In the genomic region with DNA sequence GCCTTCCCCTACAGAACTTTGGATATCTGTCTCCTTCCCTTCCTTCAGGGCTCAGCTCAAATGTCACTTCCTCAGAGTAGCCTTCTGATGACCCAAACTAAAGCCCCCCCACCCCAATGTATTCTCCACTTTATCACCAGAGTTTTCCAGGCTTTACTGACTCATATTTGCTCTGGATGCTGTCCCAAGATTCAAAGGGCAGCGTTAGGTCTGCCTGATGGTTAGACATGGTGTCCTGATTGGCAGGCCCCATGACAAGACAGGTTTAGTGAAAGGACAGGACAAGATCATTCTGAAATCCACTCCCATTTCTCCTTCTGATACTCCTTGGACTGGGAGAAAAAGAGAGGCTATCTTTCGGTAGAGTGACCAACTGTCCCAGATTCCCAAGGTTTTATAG, we compare ENCODE assay signal across 16 cellular contexts. TPM values are rescaled to one million over a fixed set of nuclear protein-coding genes. Genes with fewer than 3 reads are reported as not detected.
DNase-seq lines count a peak whose midpoint lies in the region; ATAC-seq, FAIRE-seq and TF ChIP-seq lines count a peak whose summit lies in the region.
"Had no signal": no experiment of that assay in that cellular context is flagged by ENCODE, and none has a peak within 500 bp of the region (broad histone marks: within the 10 kb centered on the region; RNA-seq: fewer than 3 reads in every experiment).

No MANE protein-coding gene starts in this region.

- TF ChIP-seq RAD21 in A549 (conservative IDR thresholded peaks at IDR 0.05 in 1 of 2, IDR thresholded peaks at IDR 0.05 in 1 of 2): no peak

- TF ChIP-seq POLR2A in A549 (IDR thresholded peaks at IDR 0.05; ENCODE audit: low read length): no peak

- no peak overlapping the region for H3K9ac ChIP-seq in PC-3 (ENCODE audit: low read length)

- 43% methylated on average over 2 of the region's 2 CpGs for WGBS in A549 (ENCODE audit: missing lambda C conversion rate)
- 57 to 71% methylated on average over 2 of the region's 2 CpGs for WGBS in pancreas, 2 donors

- ATAC-seq in A549 (peak in 1 of 2 experiments; percentile 36; a peak in 3 of 6 replicates), PC-3 (peak; percentile 68), left lobe of liver (peak; percentile 86), pancreas (peak; percentile 19 to 63 (median 39)), GM18909 (IDR thresholded peaks at IDR 0.05; ENCODE audit: poor library complexity, unreplicated experiment) (no peak), GM21526 (IDR thresholded peaks at IDR 0.05; ENCODE audit: low FRiP score, unreplicated experiment) (no peak)

- no peak for TF ChIP-seq CTCF in A549 (IDR thresholded peaks at IDR 0.05)
- TF ChIP-seq CTCF in PC-3 (conservative IDR thresholded peaks at IDR 0.05; ENCODE audit: low read depth, low read length): no peak
- no peak for TF ChIP-seq CTCF in pancreas (IDR thresholded peaks at IDR 0.05)

- H3K79me2 ChIP-seq in PC-3 (ENCODE audit: low read length): no peaks in the 10 kb centered on the region

- H3K36me3 ChIP-seq in PC-3 (ENCODE audit: low read depth, low read length) (no peaks in the 10 kb centered on the region), pancreas (no peaks in the 10 kb centered on the region)
- H3K36me3 ChIP-seq: BE2C, HAP-1 had no signal

- no peak for TF ChIP-seq EP300 in A549 (IDR thresholded peaks at IDR 0.05)

- no peaks in the 10 kb centered on the region for H3K9me2 ChIP-seq in PC-3 (replicated peaks; ENCODE audit: low read length)

- H3K4me3 ChIP-seq in A549: no peak overlapping the region
- no peak overlapping the region for H3K4me3 ChIP-seq in PC-3 (ENCODE audit: low read length)
- no peak overlapping the region for H3K4me3 ChIP-seq in pancreas
- H3K4me3 ChIP-seq: HAP-1 had no signal

- H3K9me3 ChIP-seq in A549: no peaks in the 10 kb centered on the region
- H3K9me3 ChIP-seq in PC-3 (ENCODE audit: low read length): no peaks in the 10 kb centered on the region
- no peaks in the 10 kb centered on the region for H3K9me3 ChIP-seq in pancreas
- H3K9me3 ChIP-seq: BE2C, HAP-1 had no signal

- FAIRE-seq in A549 (lab: Jason Lieb, UNC) (no peak), pancreas (lab: Jason Lieb, UNC) (no peak)
- FAIRE-seq: G401.6, HTR-8/SVneo had no signal

- H3K27ac ChIP-seq in A549: no peak overlapping the region
- peak overlapping the region; percentile 69 for H3K27ac ChIP-seq in PC-3 (ENCODE audit: low read length)
- H3K27ac ChIP-seq in pancreas: peak overlapping the region in 3 of 4 donors; percentile 29 to 76 (median 39)
- H3K27ac ChIP-seq: C4-2B had no signal

- CTCF ChIA-PET in A549 (lab: Yijun Ruan, JAX) (interaction anchor here (0.6 to 8.2 kb wide), 20 partner anchors 11 to 609 kb away, joined by 3 to 125 read pairs (median 4); partner anchors contain the start of gene RPIA), PC-3 (lab: Charles Lee) (interaction anchor here (0.7 to 1.5 kb wide), 4 partner anchors 10 to 77 kb away, joined by 4 to 10 read pairs (median 7); no protein-coding TSS in a partner anchor)

- POLR2A ChIA-PET in A549 (lab: Yijun Ruan, JAX) (no interaction called here), PC-3 (lab: Charles Lee; ENCODE audit: unreplicated experiment) (no interaction called here)

- no TSS peak for BruUV-seq in PC-3 (replicated peaks; lab: Mats Ljungman, UMichigan)

- peak overlapping the region; percentile 29 for H3K4me2 ChIP-seq in A549
- peak overlapping the region; percentile 29 for H3K4me2 ChIP-seq in PC-3 (ENCODE audit: low read length)

- no peaks in the 10 kb centered on the region for H3K27me3 ChIP-seq in PC-3 (ENCODE audit: low read length)
- no peaks in the 10 kb centered on the region for H3K27me3 ChIP-seq in pancreas
- H3K27me3 ChIP-seq: BE2C had no signal

- H4K20me1 ChIP-seq in PC-3 (ENCODE audit: low read length): no peaks in the 10 kb centered on the region

- intact Hi-C loops in PC-3 (cut with micrococcal nuclease): loop anchor here (1.0 to 5.0 kb wide), 4 partner anchors 31 to 477 kb away; partner anchors contain the start of gene EIF2AK3
- intact Hi-C loops in pancreas (cut with DNase I): loop anchor here in 2 of 3 donors (5.0 kb wide), 2 partner anchors 77 to 477 kb away; no protein-coding TSS in a partner anchor

- H2AFZ ChIP-seq in PC-3 (ENCODE audit: low read length): peak overlapping the region; percentile 29; the same call in 1 of the 2 replicates

- H3F3A ChIP-seq in PC-3 (ENCODE audit: low read length, unreplicated experiment): no peaks in the 10 kb centered on the region

- H3K4me1 ChIP-seq in A549 (peaks cover 8% of the 10 kb centered on the region; the same call in 2 of the 3 replicates), PC-3 (ENCODE audit: insufficient read depth, low read length) (peaks cover 20% of the 10 kb centered on the region), pancreas (peaks cover 5 to 35% (median 24%) of the 10 kb centered on the region in 3 donors)
- H3K4me1 ChIP-seq: BE2C, HAP-1 had no signal

- DNase-seq in A549 (ENCODE audit: low read depth in 1 of 2, low spot score in 1 of 2) (peak in 1 of 2 experiments; percentile 24), PC-3 (peak; percentile 75), left lobe of liver (ENCODE audit: low spot score) (peak; percentile 61), pancreas (peak in 2 of 6 donors; percentile 37 to 38), AG08396 (ENCODE audit: low spot score) (no peak), glomerular visceral epithelial cell (ENCODE audit: extremely low spot score) (no peak)
- DNase-seq: 8988T, DMS79, GOT3 had no signal

TF ChIP-seq in A549, 52 proteins besides CTCF, POLR2A, EP300 and RAD21:
- TF ChIP-seq, protein P1, sequence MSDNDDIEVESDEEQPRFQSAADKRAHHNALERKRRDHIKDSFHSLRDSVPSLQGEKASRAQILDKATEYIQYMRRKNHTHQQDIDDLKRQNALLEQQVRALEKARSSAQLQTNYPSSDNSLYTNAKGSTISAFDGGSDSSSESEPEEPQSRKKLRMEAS (IDR thresholded peaks at IDR 0.05): no peak

RNA-seq across cellular contexts. Expression of gene RPIA, which starts 22.6 kb away (rescaled TPM):
- polyA plus RNA-seq in A549 (2011; rRNA removed) (19.1 and 27.0 TPM in 2 replicates), A549 (2017; fragmentation: RNase III; extraction: RNeasy Plus Mini Kit Qiagen cat#74134 plus additional on column Dnase treatment) (21.1 to 25.2 TPM (median 23.3 TPM) in 3 replicates), pancreas (10 to 100 TPM; 10.0 to 15.4 TPM)
- polyA plus RNA-seq in A549 (2012; cell fraction: cytosol; rRNA removed): 21.8 and 23.3 TPM in 2 replicates
- 9.0 and 9.3 TPM in 2 replicates for polyA plus RNA-seq in A549 (2012; cell fraction: nucleus; rRNA removed)
- polyA minus RNA-seq in A549 (2011; rRNA and poly(A)+ RNA removed): 13.6 and 14.3 TPM in 2 replicates
- total RNA-seq in PC-3 (2014; rRNA removed) (10.7 and 17.5 TPM in 2 replicates), left lobe of liver (2.9 TPM), pancreas (10 to 100 TPM in 4 of 6 donors, 1 to 10 TPM in 2; 8.5 to 11.4 (median 10.3) TPM)

RNA-seq across cellular contexts. Expression of gene EIF2AK3, which starts 41.6 kb away (rescaled TPM):
- polyA plus RNA-seq in A549 (2011; rRNA removed) (17.5 and 20.8 TPM in 2 replicates), A549 (2017; fragmentation: RNase III; extraction: RNeasy Plus Mini Kit Qiagen cat#74134 plus additional on column Dnase treatment) (8.5 to 11.0 TPM (median 9.3 TPM) in 3 replicates), pancreas (10 to 100 TPM in 1 of 2 donors, 1 to 10 TPM in 1; 6.2 to 21.6 TPM)
- 2.8 and 3.1 TPM in 2 replicates for polyA plus RNA-seq in A549 (2012; cell fraction: cytosol; rRNA removed)
- 3.5 and 5.1 TPM in 2 replicates for polyA plus RNA-seq in A549 (2012; cell fraction: nucleus; rRNA removed)
- polyA minus RNA-seq in A549 (2011; rRNA and poly(A)+ RNA removed): 10.9 and 11.1 TPM in 2 replicates
- total RNA-seq in PC-3 (2014; rRNA removed) (10.7 and 16.2 TPM in 2 replicates), left lobe of liver (11.8 TPM), pancreas (10 to 100 TPM; 22.9 to 58.4 (median 29.3) TPM)

Comparison
In these comparisons a context has a peak if more than half of its experiments do, and no peak if none do; other contexts are left out.
1. ATAC-seq: peak in PC-3 (single experiment), left lobe of liver (single experiment) and pancreas (4 of 4); none in GM18909 (single experiment) and GM21526 (single experiment).
2. DNase-seq: peak in PC-3 (single experiment) and left lobe of liver (single experiment); none in AG08396 (single experiment) and glomerular visceral epithelial cell (single experiment).
3. H3K27ac ChIP-seq: peak in PC-3 (single experiment) and pancreas (3 of 4); none in A549 (0 of 2).